18 cellular contexts compared by ENCODE assay signal in genomic region chr3:157274644-157275137, GRCh38.
DNase-seq lines count a peak whose midpoint lies in the region; ATAC-seq and TF ChIP-seq lines count a peak whose summit lies in the region.
"Had no signal": no experiment of that assay in that cellular context is flagged by ENCODE, and none has a peak within 500 bp of the region (broad histone marks: within the 10 kb centered on the region; RNA-seq: fewer than 3 reads in every experiment).

No MANE protein-coding gene starts in this region.

- no peaks in the 10 kb centered on the region for H3K9me3 Mint-ChIP-seq in WTC11
- H3K9me3 Mint-ChIP-seq: CD4-positive, CD25-positive, alpha-beta regulatory T cell had no signal

- H3K4me3 ChIP-seq in smooth muscle cell (no peak overlapping the region), heart left ventricle (no peak overlapping the region), lower lobe of right lung (no peak overlapping the region)
- H3K4me3 ChIP-seq: dorsolateral prefrontal cortex, ovary had no signal

- no peak overlapping the region for H2AFZ ChIP-seq in smooth muscle cell (ENCODE audit: low read depth)

- H3K27ac Mint-ChIP-seq in WTC11 = peak overlapping the region; percentile 94
- H3K27ac Mint-ChIP-seq: CD4-positive, CD25-positive, alpha-beta regulatory T cell; T-helper 17 cell had no signal

- ATAC-seq in WTC11 (peak; percentile 84), heart left ventricle (no peak), lower lobe of right lung (no peak)
- ATAC-seq: T-helper 17 cell had no signal

- H3K9me3 ChIP-seq in smooth muscle cell (replicated peaks; ENCODE audit: low read depth) (no peaks in the 10 kb centered on the region), heart left ventricle (no peaks in the 10 kb centered on the region), lower lobe of right lung (no peaks in the 10 kb centered on the region)
- H3K9me3 ChIP-seq: ovary had no signal

- H3K4me1 ChIP-seq in smooth muscle cell (ENCODE audit: low read depth) (no peaks in the 10 kb centered on the region), heart left ventricle (no peaks in the 10 kb centered on the region), lower lobe of right lung (no peaks in the 10 kb centered on the region)

- POLR2A ChIA-PET in HEK293T (lab: Yijun Ruan, JAX) = no interaction called here
- POLR2A ChIA-PET in WTC11 (lab: Charles Lee) = no interaction called here

- H3K79me2 ChIP-seq in smooth muscle cell (ENCODE audit: low read depth) = no peaks in the 10 kb centered on the region

- H3K36me3 ChIP-seq in smooth muscle cell (ENCODE audit: low read depth) (no peaks in the 10 kb centered on the region), heart left ventricle (no peaks in the 10 kb centered on the region), lower lobe of right lung (no peaks in the 10 kb centered on the region)
- H3K36me3 ChIP-seq: ovary had no signal

- H3K4me2 ChIP-seq in smooth muscle cell = peak overlapping the region; percentile 16

- CTCF ChIA-PET in HEK293T (lab: Yijun Ruan, JAX) = no interaction called here
- CTCF ChIA-PET in WTC11 (lab: Charles Lee) = interaction anchor here (1.0 to 1.8 kb wide), 3 partner anchors 19 to 73 kb away, joined by 3 to 7 read pairs (median 4); no protein-coding TSS in a partner anchor

- no peak for TF ChIP-seq POLR2A in heart left ventricle (IDR thresholded peaks at IDR 0.05)

- no peaks in the 10 kb centered on the region for H3K36me3 Mint-ChIP-seq in WTC11
- H3K36me3 Mint-ChIP-seq: CD4-positive, CD25-positive, alpha-beta regulatory T cell had no signal

- WGBS in smooth muscle cell (ENCODE audit: low lambda C conversion rate) = 9% methylated on average over 2 of the region's 2 CpGs
- 58 to 65% (median 63%) methylated on average over 2 of the region's 2 CpGs for WGBS in heart left ventricle, 4 donors

- H3K9ac ChIP-seq in smooth muscle cell (ENCODE audit: low read depth) = no peak overlapping the region

- TF ChIP-seq CTCF in WTC11 (IDR thresholded peaks at IDR 0.05) = no peak
- no peak for TF ChIP-seq CTCF in smooth muscle cell (IDR thresholded peaks at IDR 0.05; ENCODE audit: borderline replicate concordance, insufficient read depth, poor library complexity, severe bottlenecking)
- no peak for TF ChIP-seq CTCF in heart left ventricle (IDR thresholded peaks at IDR 0.05)
- no peak for TF ChIP-seq CTCF in lower lobe of right lung (IDR thresholded peaks at IDR 0.05)

- H3K4me3 Mint-ChIP-seq in WTC11 = no peak overlapping the region; the same call in 1 of the 2 replicates
- H3K4me3 Mint-ChIP-seq: CD4-positive, CD25-positive, alpha-beta regulatory T cell; T-helper 17 cell had no signal

- H3F3A ChIP-seq in smooth muscle cell (ENCODE audit: low read depth) = peaks cover 6% of the 10 kb centered on the region

- no peak for DNase-seq in HEK293T (ENCODE audit: extremely low spot score)
- DNase-seq in WTC11 (ENCODE audit: low spot score) = no peak
- DNase-seq in foreskin melanocyte = peak; percentile 93
- DNase-seq in smooth muscle cell (lab: John Stamatoyannopoulos, UW; ENCODE audit: unreplicated experiment) = no peak
- no peak for DNase-seq in heart left ventricle
- no peak for DNase-seq in D341Med (ENCODE audit: low spot score)
- no peak for DNase-seq in NCI-H1694 (lab: John Stamatoyannopoulos, UW)
- no peak for DNase-seq in lower lobe of right lung
- DNase-seq: activated CD4-positive, CD25-positive, alpha-beta regulatory T cell treated with anti-CD3 and anti-CD28 coated beads, Interleukin-2, amount 50 U/mL, for 72 hours; CD4-positive, CD25-positive, alpha-beta regulatory T cell; DND-41; dorsolateral prefrontal cortex; kidney glomerular epithelial cell; NCI-H2029; NCI-H69; ovary; stimulated activated CD4-positive, alpha-beta T cell treated with anti-CD3 and anti-CD28 coated beads, Interleukin-12 subunit alpha, Interleukin-12 subunit beta, amount 100 ng/mL, for 4 hours; T-helper 17 cell had no signal

- peaks cover 48% of the 10 kb centered on the region for H3K4me1 Mint-ChIP-seq in WTC11
- H3K4me1 Mint-ChIP-seq: CD4-positive, CD25-positive, alpha-beta regulatory T cell; T-helper 17 cell had no signal

- H3K27me3 ChIP-seq in smooth muscle cell (ENCODE audit: low read depth) (no peaks in the 10 kb centered on the region), heart left ventricle (no peaks in the 10 kb centered on the region), lower lobe of right lung (ENCODE audit: low read depth) (no peaks in the 10 kb centered on the region)
- H3K27me3 ChIP-seq: dorsolateral prefrontal cortex, ovary had no signal

- H3K27me3 Mint-ChIP-seq in WTC11 (ENCODE audit: low read depth) = no peaks in the 10 kb centered on the region
- H3K27me3 Mint-ChIP-seq: T-helper 17 cell had no signal

- intact Hi-C loops in heart left ventricle (cut with DNase I) = no loop called here
- intact Hi-C loops in lower lobe of right lung (cut with DNase I) = no loop called here

- H3K27ac ChIP-seq in smooth muscle cell (ENCODE audit: low read depth) = no peak overlapping the region
- no peak overlapping the region for H3K27ac ChIP-seq in heart left ventricle
- H3K27ac ChIP-seq in lower lobe of right lung = no peak overlapping the region
- H3K27ac ChIP-seq: ovary had no signal

- no peaks in the 10 kb centered on the region for H4K20me1 ChIP-seq in smooth muscle cell (ENCODE audit: low read depth)

TF ChIP-seq in HEK293T, 16 proteins besides CTCF, POLR2A, EP300 and RAD21:
- TF ChIP-seq CTBP1 (IDR thresholded peaks at IDR 0.05; ENCODE audit: borderline replicate concordance) (peak; percentile 82), FOXM1 (IDR thresholded peaks at IDR 0.05; ENCODE audit: borderline replicate concordance) (peak; percentile 86), PKNOX1 (IDR thresholded peaks at IDR 0.05) (peak; percentile 91), HDGF (IDR thresholded peaks at IDR 0.05; ENCODE audit: borderline replicate concordance) (no peak)
TF ChIP-seq in HEK293T: peak in this region for 3.

TF ChIP-seq in WTC11, 78 proteins besides CTCF, POLR2A, EP300 and RAD21:
- TF ChIP-seq ZNF121 (CRISPR knock-in tag; IDR thresholded peaks at IDR 0.05) (peak; percentile 95), FOXK1 (CRISPR knock-in tag; IDR thresholded peaks at IDR 0.05) (peak; percentile 66), ZNF219 (CRISPR knock-in tag; IDR thresholded peaks at IDR 0.05; ENCODE audit: borderline replicate concordance) (no peak)
